28 cellular contexts compared by ENCODE assay signal in genomic region chr2:119728421-119728820, GRCh38.
"Had no signal": no experiment of that assay in that cellular context is flagged by ENCODE, and none has a peak within 500 bp of the region (broad histone marks: within the 10 kb centered on the region; RNA-seq: fewer than 3 reads in every experiment).

No MANE protein-coding gene starts in this region.

- DNase-seq: activated CD4-positive, alpha-beta memory T cell treated with anti-CD3 and anti-CD28 coated beads, Interleukin-2, amount 10 ng/mL, durations not matched to agents 7 days and 5 days; activated CD4-positive, alpha-beta T cell treated with anti-CD3 and anti-CD28 coated beads for 4 hours; activated CD4-positive, alpha-beta T cell treated with anti-CD3 and anti-CD28 coated beads, Interleukin-2, amount 10 ng/mL, durations not matched to agents 7 days and 5 days; activated CD4-positive, alpha-beta T cell treated with anti-CD3 and anti-CD28 coated beads, Interleukin-2, amount 50 U/mL, for 4 hours; activated CD4-positive, CD25-positive, alpha-beta regulatory T cell; activated CD4-positive, CD25-positive, alpha-beta regulatory T cell treated with anti-CD3 and anti-CD28 coated beads, Interleukin-2, amount 50 U/mL, for 72 hours; activated CD8-positive, alpha-beta memory T cell treated with anti-CD3 and anti-CD28 coated beads, Interleukin-2, amount 50 U/mL, for 48 hours; activated gamma-delta T cell; activated naive CD4-positive, alpha-beta T cell; activated naive CD4-positive, alpha-beta T cell treated with anti-CD3 and anti-CD28 coated beads, Interleukin-2, amount 10 ng/mL, durations not matched to agents 7 days and 5 days; activated naive CD8-positive, alpha-beta T cell treated with anti-CD3 and anti-CD28 coated beads, Interleukin-2, amount 10 ng/mL, durations not matched to agents 7 days and 5 days; activated T-cell treated with anti-CD3 and anti-CD28 coated beads for 4 hours; activated T-cell treated with anti-CD3 and anti-CD28 coated beads, Interleukin-2, amount 50 U/mL, for 24 hours; activated T-cell treated with anti-CD3 and anti-CD28 coated beads, Interleukin-2, amount 50 U/mL, for 72 hours; amniotic stem cell; anterior cingulate cortex; body of pancreas; caudate nucleus; colonic mucosa; effector CD8-positive, alpha-beta T cell; foreskin fibroblast; gastrocnemius medialis; glutamatergic neuron; T-helper 1 cell; T-helper 2 cell had no signal

- H3K4me3 ChIP-seq: body of pancreas, colonic mucosa, gastrocnemius medialis had no signal

- H3K9me3 ChIP-seq: body of pancreas, colonic mucosa, gastrocnemius medialis had no signal

- H3K27ac ChIP-seq: body of pancreas, colonic mucosa, gastrocnemius medialis had no signal

- FAIRE-seq: endometrium had no signal

- ATAC-seq: activated naive CD4-positive, alpha-beta T cell treated with anti-CD3 and anti-CD28 coated beads, Interleukin-2, amount 50 U/mL, for 72 hours; activated T-cell treated with anti-CD3 and anti-CD28 coated beads, Interleukin-2, amount 50 U/mL, for 72 hours; body of pancreas; esophagus mucosa; gastrocnemius medialis had no signal

- H3K27me3 ChIP-seq: body of pancreas, colonic mucosa, gastrocnemius medialis had no signal

- H3K36me3 ChIP-seq: colonic mucosa, gastrocnemius medialis had no signal

- H3K4me1 ChIP-seq: body of pancreas, colonic mucosa had no signal
